ENCODE assay signal across 16 cellular contexts in the genomic region with DNA sequence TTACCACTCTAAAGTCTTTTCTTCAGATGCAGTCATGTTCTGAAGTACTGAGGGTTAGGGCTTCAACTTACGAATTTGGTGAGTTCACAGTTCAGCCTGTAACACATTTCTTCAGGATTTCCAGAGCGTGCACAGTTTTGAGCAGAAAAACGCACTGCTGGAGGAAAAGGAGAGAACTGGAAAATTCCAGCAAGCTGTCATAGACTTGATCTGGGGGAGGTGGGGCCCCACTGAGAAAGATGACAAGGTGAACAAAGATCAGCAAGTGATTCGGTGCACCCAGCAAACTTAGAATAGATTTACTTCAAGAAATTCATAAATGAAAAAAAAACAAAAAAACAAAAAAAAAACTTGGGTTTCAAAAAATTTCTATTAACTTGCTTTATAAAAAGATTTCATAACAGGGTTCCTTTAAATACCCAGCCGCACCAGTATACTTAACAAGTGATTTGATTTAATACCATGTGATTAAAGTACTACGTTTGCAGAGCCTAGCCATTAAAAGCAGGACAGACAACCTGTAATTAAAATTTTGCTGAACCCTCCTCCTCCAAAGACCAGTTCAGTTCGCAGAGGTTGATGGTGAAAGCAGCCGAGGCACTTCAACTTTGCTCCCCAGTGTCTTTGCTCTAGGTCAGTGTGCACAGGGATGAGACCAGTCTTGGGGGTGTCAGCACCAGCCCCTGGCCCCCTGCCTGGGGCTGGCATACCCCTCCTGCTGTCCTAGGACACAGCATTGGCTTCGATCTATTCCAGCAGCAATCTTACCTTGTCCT. TPM values are rescaled to one million over a fixed set of nuclear protein-coding genes. Genes with fewer than 3 reads are reported as not detected.
DNase-seq lines count a peak whose midpoint lies in the region; ATAC-seq and TF ChIP-seq lines count a peak whose summit lies in the region.
"Had no signal": no experiment of that assay in that cellular context is flagged by ENCODE, and none has a peak within 500 bp of the region (broad histone marks: within the 10 kb centered on the region; RNA-seq: fewer than 3 reads in every experiment).

No MANE protein-coding gene starts in this region.

- 59% methylated on average over 9 of the region's 9 CpGs for WGBS in liver

- no peak overlapping the region for H3K9ac ChIP-seq in liver (ENCODE audit: low read depth in 1 of 2, low read length in 2 of 2)

- no peak for TF ChIP-seq CTCF in liver (IDR thresholded peaks at IDR 0.05; ENCODE audit: low read depth, low read length, missing input control)

- H3K4me3 ChIP-seq in liver (ENCODE audit: low read depth in 1 of 3, low read length in 3 of 3) = no peak overlapping the region
- H3K4me3 ChIP-seq: HAP-1, K562 had no signal

- H3K27me3 ChIP-seq in liver (ENCODE audit: control insufficient read depth in 4 of 4, insufficient read depth in 4 of 4, low read length in 3 of 4) = no peaks in the 10 kb centered on the region

- ATAC-seq in HG03280 (IDR thresholded peaks at IDR 0.05; ENCODE audit: unreplicated experiment) = no peak
- ATAC-seq in GM18907 (IDR thresholded peaks at IDR 0.05; ENCODE audit: unreplicated experiment) = no peak
- ATAC-seq: K562, SK-N-SH treated with all-trans-retinoic acid at 6 μM for 48 hours had no signal

- H3K9me3 ChIP-seq in liver (ENCODE audit: control insufficient read depth in 4 of 4, low read length in 3 of 4) = no peaks in the 10 kb centered on the region
- H3K9me3 ChIP-seq: HAP-1 had no signal

- DNase-seq in NCI-H1417 treated with DMSO at 0.1 percent for 48 hours (lab: John Stamatoyannopoulos, UW) (peak; percentile 91), NCI-H69 (lab: John Stamatoyannopoulos, UW) (peak; percentile 97), inferior parietal cortex (ENCODE audit: extremely low spot score) (no peak)
- DNase-seq: DMS53, NCI-H1694 treated with DMSO at 0.1 percent for 48 hours, NCI-H2171 treated with DMSO at 0.1 percent for 48 hours, NCI-H510A treated with DMSO at 0.1 percent for 48 hours, SHP77 treated with DMSO at 0.1 percent for 48 hours, T-helper 1 cell had no signal

- peak overlapping the region; percentile 2 for H3K27ac ChIP-seq in liver (ENCODE audit: low read depth in 1 of 2, low read length in 2 of 2)
- H3K27ac ChIP-seq in temporal lobe (ENCODE audit: low read depth, low read length) = peak overlapping the region; percentile 6

- no peaks in the 10 kb centered on the region for H3K36me3 ChIP-seq in liver (ENCODE audit: control insufficient read depth in 4 of 4, insufficient read depth in 3 of 4, low read depth in 1 of 4, low read length in 3 of 4)
- H3K36me3 ChIP-seq: HAP-1 had no signal

- no peak for TF ChIP-seq RAD21 in liver (IDR thresholded peaks at IDR 0.05)

- peaks cover 9 to 48% (median 33%) of the 10 kb centered on the region in 4 donors for H3K4me1 ChIP-seq in liver (ENCODE audit: control insufficient read depth in 4 of 4, insufficient read depth in 4 of 4, low read length in 3 of 4)

TF ChIP-seq in liver, 16 proteins besides CTCF, POLR2A, EP300 and RAD21:
- TF ChIP-seq TAF1 (conservative IDR thresholded peaks at IDR 0.05) = no peak
- TF ChIP-seq ATF3 (IDR thresholded peaks at IDR 0.05) = no peak
- TF ChIP-seq, protein P1, sequence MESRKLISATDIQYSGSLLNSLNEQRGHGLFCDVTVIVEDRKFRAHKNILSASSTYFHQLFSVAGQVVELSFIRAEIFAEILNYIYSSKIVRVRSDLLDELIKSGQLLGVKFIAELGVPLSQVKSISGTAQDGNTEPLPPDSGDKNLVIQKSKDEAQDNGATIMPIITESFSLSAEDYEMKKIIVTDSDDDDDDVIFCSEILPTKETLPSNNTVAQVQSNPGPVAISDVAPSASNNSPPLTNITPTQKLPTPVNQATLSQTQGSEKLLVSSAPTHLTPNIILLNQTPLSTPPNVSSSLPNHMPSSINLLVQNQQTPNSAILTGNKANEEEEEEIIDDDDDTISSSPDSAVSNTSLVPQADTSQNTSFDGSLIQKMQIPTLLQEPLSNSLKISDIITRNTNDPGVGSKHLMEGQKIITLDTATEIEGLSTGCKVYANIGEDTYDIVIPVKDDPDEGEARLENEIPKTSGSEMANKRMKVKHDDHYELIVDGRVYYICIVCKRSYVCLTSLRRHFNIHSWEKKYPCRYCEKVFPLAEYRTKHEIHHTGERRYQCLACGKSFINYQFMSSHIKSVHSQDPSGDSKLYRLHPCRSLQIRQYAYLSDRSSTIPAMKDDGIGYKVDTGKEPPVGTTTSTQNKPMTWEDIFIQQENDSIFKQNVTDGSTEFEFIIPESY (IDR thresholded peaks at IDR 0.05) = no peak
- TF ChIP-seq HNF4A (conservative IDR thresholded peaks at IDR 0.05) = peak in 1 of 2 donors; percentile 48
TF ChIP-seq in liver: peak in this region for 1.

RNA-seq across cellular contexts. Expression of gene CTIF, which starts 30.5 kb away (rescaled TPM):
- total RNA-seq in liver = 10 to 100 TPM; 10.6 to 26.7 TPM
- polyA plus RNA-seq in liver = 10 to 100 TPM; 11.2 to 13.3 TPM
- total RNA-seq in temporal lobe = 59.0 TPM
